ENCODE assay signal across 28 cellular contexts in genomic region chr12:61029516-61029915, GRCh38.
"Had no signal": no experiment of that assay in that cellular context is flagged by ENCODE, and none has a peak within 500 bp of the region (broad histone marks: within the 10 kb centered on the region; RNA-seq: fewer than 3 reads in every experiment).

No MANE protein-coding gene starts in this region.

- H3K36me3 Mint-ChIP-seq: immature natural killer cell; mesothelial cell of epicardium; naive B cell; stimulated activated memory B cell treated with anti-CD40 and anti-IgM and Interleukin-4, amounts not matched to agents 10 μg/mL and 1 μg/mL and 100 μg/mL, for 72 hours; type B pancreatic cell had no signal

- H3K4me1 ChIP-seq: left lung, lower lobe of right lung, parathyroid adenoma, psoas muscle, right lobe of liver, tibial nerve, uterus had no signal

- H2AFZ ChIP-seq: parathyroid adenoma had no signal

- H3K27ac ChIP-seq: left lung, lower lobe of right lung, neutrophil, parathyroid adenoma, psoas muscle, right lobe of liver, tibial nerve, uterus had no signal

- H3K9me3 Mint-ChIP-seq: type B pancreatic cell had no signal

- H3K4me3 ChIP-seq: left lung, lower lobe of right lung, psoas muscle, right lobe of liver, smooth muscle cell, tibial nerve, uterus had no signal

- H3K4me2 ChIP-seq: smooth muscle cell had no signal

- H3K4me3 Mint-ChIP-seq: immature natural killer cell; mesothelial cell of epicardium; naive B cell; nephron; neural crest cell; stimulated activated memory B cell treated with anti-CD40 and anti-IgM and Interleukin-4, amounts not matched to agents 10 μg/mL and 1 μg/mL and 100 μg/mL, for 72 hours; stimulated activated naive CD8-positive, alpha-beta T cell treated with anti-CD3 and anti-CD28 coated beads, Interleukin-15, amount 100 ng/mL, for 72 hours; type B pancreatic cell had no signal

- DNase-seq: hypothalamus; immature natural killer cell; kidney; left colon; left lung; lower lobe of right lung; mesendoderm; naive B cell; occipital lobe; psoas muscle; right lobe of liver; stimulated activated CD4-positive, alpha-beta T cell treated with anti-CD3 and anti-CD28 coated beads, Interleukin-1b, Interleukin-23, amount 100 ng/mL, for 48 hours; stimulated activated CD4-positive, alpha-beta T cell treated with anti-CD3 and anti-CD28 coated beads, Interleukin-2, amount 100 ng/mL, for 48 hours; stimulated activated CD4-positive, alpha-beta T cell treated with anti-CD3 and anti-CD28 coated beads, Interleukin-4, amount 100 ng/mL, for 4 hours; stimulated activated CD8-positive, alpha-beta memory T cell treated with anti-CD3 and anti-CD28 coated beads, Interleukin-4, amount 100 ng/mL, for 48 hours; stimulated activated naive CD4-positive, alpha-beta T cell treated with Interleukin-2 at 50 U/mL for 16 hours; stimulated activated naive CD8-positive, alpha-beta T cell treated with anti-CD3 and anti-CD28 coated beads, Interleukin-15, amount 100 ng/mL, for 72 hours; substantia nigra; uterus had no signal

- H3K27me3 ChIP-seq: left lung, neutrophil, right lobe of liver, tibial nerve, uterus had no signal

- ATAC-seq: left colon; left lung; lower lobe of right lung; psoas muscle; right lobe of liver; stimulated activated memory B cell treated with anti-CD40 and anti-IgM and Interleukin-4, amounts not matched to agents 10 μg/mL and 1 μg/mL and 100 μg/mL, for 72 hours; stimulated activated naive CD8-positive, alpha-beta T cell treated with anti-CD3 and anti-CD28 coated beads, Interleukin-15, amount 100 ng/mL, for 72 hours had no signal

- H3K9me3 ChIP-seq: lower lobe of right lung, neutrophil, psoas muscle, right lobe of liver, uterus had no signal

- H3K79me2 ChIP-seq: parathyroid adenoma had no signal

- H3K36me3 ChIP-seq: left lung, lower lobe of right lung, neutrophil, right lobe of liver, tibial nerve, uterus had no signal

- H3K9ac ChIP-seq: parathyroid adenoma had no signal

- H3K27ac Mint-ChIP-seq: immature natural killer cell; mesothelial cell of epicardium; naive B cell; nephron; stimulated activated memory B cell treated with anti-CD40 and anti-IgM and Interleukin-4, amounts not matched to agents 10 μg/mL and 1 μg/mL and 100 μg/mL, for 72 hours; type B pancreatic cell had no signal

- H3K27me3 Mint-ChIP-seq: naive B cell; stimulated activated memory B cell treated with anti-CD40 and anti-IgM and Interleukin-4, amounts not matched to agents 10 μg/mL and 1 μg/mL and 100 μg/mL, for 72 hours; stimulated activated naive CD8-positive, alpha-beta T cell treated with anti-CD3 and anti-CD28 coated beads, Interleukin-15, amount 100 ng/mL, for 72 hours; type B pancreatic cell had no signal

- H3K4me1 Mint-ChIP-seq: immature natural killer cell; mesothelial cell of epicardium; naive B cell; nephron; neural crest cell; stimulated activated memory B cell treated with anti-CD40 and anti-IgM and Interleukin-4, amounts not matched to agents 10 μg/mL and 1 μg/mL and 100 μg/mL, for 72 hours; stimulated activated naive CD8-positive, alpha-beta T cell treated with anti-CD3 and anti-CD28 coated beads, Interleukin-15, amount 100 ng/mL, for 72 hours had no signal
